Comparison of ENCODE assay signal across 26 cellular contexts in genomic region chr14:51482112-51482511, GRCh38.
"Had no signal": no experiment of that assay in that cellular context is flagged by ENCODE, and none has a peak within 500 bp of the region (broad histone marks: within the 10 kb centered on the region; RNA-seq: fewer than 3 reads in every experiment).

No MANE protein-coding gene starts in this region.

- H3K4me3 ChIP-seq: adrenal gland, SK-N-MC had no signal

- H3K4me3 Mint-ChIP-seq: activated CD8-positive, alpha-beta T cell treated with anti-CD3 and anti-CD28 coated beads, Interleukin-2, amount 10 ng/mL, durations not matched to agents 7 days and 5 days; activated naive CD8-positive, alpha-beta T cell treated with anti-CD3 and anti-CD28 coated beads, Interleukin-2, amount 10 ng/mL, durations not matched to agents 7 days and 5 days had no signal

- H3K27me3 ChIP-seq: adrenal gland had no signal

- H3K9me3 ChIP-seq: adrenal gland had no signal

- H3K27me3 Mint-ChIP-seq: activated naive CD8-positive, alpha-beta T cell treated with anti-CD3 and anti-CD28 coated beads, Interleukin-2, amount 10 ng/mL, durations not matched to agents 7 days and 5 days had no signal

- ATAC-seq: activated CD4-positive, CD25-positive, alpha-beta regulatory T cell treated with anti-CD3 and anti-CD28 coated beads, Interleukin-2, amount 50 U/mL, for 24 hours; activated CD8-positive, alpha-beta T cell treated with anti-CD3 and anti-CD28 coated beads, Interleukin-2, amount 10 ng/mL, durations not matched to agents 7 days and 5 days; Panc1; Right ventricle myocardium inferior had no signal

- H3K9me3 Mint-ChIP-seq: activated naive CD8-positive, alpha-beta T cell treated with anti-CD3 and anti-CD28 coated beads, Interleukin-2, amount 10 ng/mL, durations not matched to agents 7 days and 5 days had no signal

- DNase-seq: activated CD4-positive, alpha-beta T cell treated with anti-CD3 and anti-CD28 coated beads for 4 hours; activated CD8-positive, alpha-beta memory T cell treated with anti-CD3 and anti-CD28 coated beads, Interleukin-2, amount 50 U/mL, for 48 hours; activated CD8-positive, alpha-beta T cell treated with anti-CD3 and anti-CD28 coated beads, Interleukin-2, amount 10 ng/mL, durations not matched to agents 7 days and 5 days; activated naive CD4-positive, alpha-beta T cell treated with anti-CD3 and anti-CD28 coated beads, Interleukin-2, amount 50 U/mL, for 16 hours; activated naive CD8-positive, alpha-beta T cell treated with anti-CD3 and anti-CD28 coated beads, Interleukin-2, amount 10 ng/mL, durations not matched to agents 7 days and 5 days; activated T-cell treated with anti-CD3 and anti-CD28 coated beads, Interleukin-2, amount 50 U/mL, for 1 hour; adrenal gland; anterior cingulate cortex; cerebellar nuclear complex; MM.1S; NCI-H146; NCI-H187 treated with DMSO at 0.1 percent for 48 hours; NCI-H2081 treated with DMSO at 0.1 percent for 48 hours; NCI-H2171 treated with DMSO at 0.1 percent for 48 hours; NCI-H226; NCI-H510A; NCI-H526 treated with DMSO at 0.1 percent for 48 hours; NK-92 treated with Interleukin-12 subunit alpha and Interleukin-12 subunit beta, amount 100 ng/mL, for 24 hours; OCI-M1; RPMI8226; T-helper 2 cell; T1000 had no signal

- H3K36me3 Mint-ChIP-seq: activated naive CD8-positive, alpha-beta T cell treated with anti-CD3 and anti-CD28 coated beads, Interleukin-2, amount 10 ng/mL, durations not matched to agents 7 days and 5 days had no signal

- H3K4me1 ChIP-seq: adrenal gland had no signal

- H3K27ac Mint-ChIP-seq: activated CD8-positive, alpha-beta T cell treated with anti-CD3 and anti-CD28 coated beads, Interleukin-2, amount 10 ng/mL, durations not matched to agents 7 days and 5 days; activated naive CD8-positive, alpha-beta T cell treated with anti-CD3 and anti-CD28 coated beads, Interleukin-2, amount 10 ng/mL, durations not matched to agents 7 days and 5 days had no signal

- H3K36me3 ChIP-seq: adrenal gland had no signal

- H3K4me1 Mint-ChIP-seq: activated naive CD8-positive, alpha-beta T cell treated with anti-CD3 and anti-CD28 coated beads, Interleukin-2, amount 10 ng/mL, durations not matched to agents 7 days and 5 days had no signal

- H3K27ac ChIP-seq: adrenal gland, SK-N-MC had no signal
